27 cellular contexts compared by ENCODE assay signal in the genomic region with DNA sequence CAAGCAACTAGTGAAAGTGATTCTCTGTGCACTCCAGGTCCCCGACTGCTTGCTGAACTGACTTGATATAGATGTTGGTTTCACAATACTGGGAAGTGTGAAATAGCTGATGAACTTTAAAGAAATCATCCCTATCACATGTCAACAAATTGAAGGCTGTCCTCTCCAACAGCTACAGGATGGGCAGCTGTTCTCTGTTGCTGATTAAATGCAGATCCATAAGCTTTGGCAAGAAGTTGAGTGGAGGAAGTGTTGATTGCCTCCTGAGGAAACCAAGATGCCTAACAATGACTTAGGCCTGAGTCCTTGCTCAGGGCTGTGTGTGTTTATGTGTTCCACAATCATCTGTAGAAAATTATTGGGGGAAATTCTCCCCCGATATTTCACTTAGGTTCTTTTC.
"Had no signal": no experiment of that assay in that cellular context is flagged by ENCODE, and none has a peak within 500 bp of the region (broad histone marks: within the 10 kb centered on the region; RNA-seq: fewer than 3 reads in every experiment).

No MANE protein-coding gene starts in this region.

- H3K27ac ChIP-seq: adrenal gland, body of pancreas, colonic mucosa, heart left ventricle, ovary, psoas muscle, suprapubic skin, tibial artery, upper lobe of right lung had no signal

- DNase-seq: activated B cell treated with CpG ODN at 0.5 μM for 24 hours; activated CD8-positive, alpha-beta memory T cell treated with anti-CD3 and anti-CD28 coated beads, Interleukin-2, amount 10 ng/mL, durations not matched to agents 7 days and 5 days; activated CD8-positive, alpha-beta T cell treated with anti-CD3 and anti-CD28 coated beads, Interleukin-2, amount 10 ng/mL, durations not matched to agents 7 days and 5 days; activated T-cell treated with anti-CD3 and anti-CD28 coated beads, Interleukin-2, amount 50 U/mL, for 48 hours; adrenal gland; aorta; body of pancreas; colonic mucosa; effector CD8-positive, alpha-beta T cell; heart left ventricle; hypothalamus; immature natural killer cell; kidney; left colon; mammary epithelial cell; midbrain; naive thymus-derived CD4-positive, alpha-beta T cell; ovary; psoas muscle; stimulated activated CD4-positive, alpha-beta T cell treated with anti-CD3 and anti-CD28 coated beads, Interleukin-1b, Interleukin-23, amount 100 ng/mL, for 48 hours; stimulated activated CD4-positive, alpha-beta T cell treated with anti-CD3 and anti-CD28 coated beads, Interleukin-4, amount 100 ng/mL, for 4 hours; stimulated activated naive B cell treated with anti-CD40 and anti-IgM and Interleukin-4, amounts not matched to agents 10 μg/mL and 1 μg/mL and 100 μg/mL, for 72 hours; T-helper 2 cell; tibial artery; upper lobe of right lung had no signal

- H3K4me2 ChIP-seq: smooth muscle cell had no signal

- H3K4me1 ChIP-seq: body of pancreas, colonic mucosa, psoas muscle had no signal

- H3K27me3 ChIP-seq: adrenal gland, body of pancreas, colonic mucosa, ovary, suprapubic skin, tibial artery, upper lobe of right lung had no signal

- FAIRE-seq: kidney had no signal

- H3K4me3 ChIP-seq: adrenal gland, body of pancreas, colonic mucosa, heart left ventricle, ovary, psoas muscle, smooth muscle cell, suprapubic skin, tibial artery, upper lobe of right lung had no signal

- ATAC-seq: activated CD8-positive, alpha-beta memory T cell treated with anti-CD3 and anti-CD28 coated beads, Interleukin-2, amount 10 ng/mL, durations not matched to agents 7 days and 5 days; activated CD8-positive, alpha-beta T cell treated with anti-CD3 and anti-CD28 coated beads, Interleukin-2, amount 10 ng/mL, durations not matched to agents 7 days and 5 days; body of pancreas; left colon; naive thymus-derived CD4-positive, alpha-beta T cell; psoas muscle; stimulated activated naive B cell treated with anti-CD40 and anti-IgM and Interleukin-4, amounts not matched to agents 10 μg/mL and 1 μg/mL and 100 μg/mL, for 72 hours; upper lobe of right lung had no signal

- H3K36me3 ChIP-seq: adrenal gland, colonic mucosa, heart left ventricle, ovary, suprapubic skin, tibial artery, upper lobe of right lung had no signal
